ENCODE assay signal across 2 cellular contexts in the genomic region with DNA sequence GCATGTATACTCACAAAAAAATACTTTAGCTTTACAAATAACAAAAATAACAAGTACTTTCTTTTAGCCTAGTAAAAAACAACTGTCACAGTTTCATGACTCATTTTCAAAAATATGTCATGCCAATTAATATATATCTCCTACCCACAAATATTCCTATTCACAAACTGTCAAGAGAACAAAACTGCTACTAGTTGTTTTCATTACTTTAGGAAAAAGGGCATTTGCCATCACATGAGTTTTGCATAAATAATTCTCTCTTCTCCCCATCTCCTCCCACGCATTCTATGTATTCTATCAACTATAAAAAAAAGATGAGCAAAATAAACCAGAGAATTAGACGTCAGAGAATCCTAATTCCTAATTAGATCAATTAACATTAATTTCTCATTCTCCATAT.
A peak's percentile ranks its signal among the peaks of the same experiment; 100 is the strongest.
TF ChIP-seq lines count a peak whose summit lies in the region.

No MANE protein-coding gene starts in this region.

TF ChIP-seq in SK-N-SH, 30 proteins besides CTCF, POLR2A, EP300 and RAD21 (continued from another document):
- no peak for TF ChIP-seq RCOR1 (IDR thresholded peaks at IDR 0.05; ENCODE audit: low read length)
- TF ChIP-seq RXRA (IDR thresholded peaks at IDR 0.05; ENCODE audit: borderline replicate concordance, low read depth) = no peak
- TF ChIP-seq SMC3 (IDR thresholded peaks at IDR 0.05; ENCODE audit: low read depth, low read length) = no peak
- TF ChIP-seq FOSL2 (IDR thresholded peaks at IDR 0.05; ENCODE audit: borderline replicate concordance, low read depth) = peak; percentile 15; the same call in 1 of the 2 replicates
- TF ChIP-seq USF1 (IDR thresholded peaks at IDR 0.05; ENCODE audit: borderline replicate concordance, low read depth) = no peak
- TF ChIP-seq USF2 (IDR thresholded peaks at IDR 0.05; ENCODE audit: borderline replicate concordance, low read depth, low read length) = no peak
- TF ChIP-seq, protein P1, sequence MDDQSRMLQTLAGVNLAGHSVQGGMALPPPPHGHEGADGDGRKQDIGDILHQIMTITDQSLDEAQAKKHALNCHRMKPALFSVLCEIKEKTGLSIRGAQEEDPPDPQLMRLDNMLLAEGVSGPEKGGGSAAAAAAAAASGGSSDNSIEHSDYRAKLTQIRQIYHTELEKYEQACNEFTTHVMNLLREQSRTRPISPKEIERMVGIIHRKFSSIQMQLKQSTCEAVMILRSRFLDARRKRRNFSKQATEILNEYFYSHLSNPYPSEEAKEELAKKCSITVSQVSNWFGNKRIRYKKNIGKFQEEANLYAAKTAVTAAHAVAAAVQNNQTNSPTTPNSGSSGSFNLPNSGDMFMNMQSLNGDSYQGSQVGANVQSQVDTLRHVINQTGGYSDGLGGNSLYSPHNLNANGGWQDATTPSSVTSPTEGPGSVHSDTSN (IDR thresholded peaks at IDR 0.05) = no peak
- no peak for TF ChIP-seq FOXM1 (IDR thresholded peaks at IDR 0.05; ENCODE audit: low read depth)
- no peak for TF ChIP-seq MEF2A (IDR thresholded peaks at IDR 0.05; ENCODE audit: borderline replicate concordance, low read depth)
- no peak for TF ChIP-seq MAX (IDR thresholded peaks at IDR 0.05; ENCODE audit: low read depth)
- TF ChIP-seq JUND (IDR thresholded peaks at IDR 0.05) = peak; percentile 5; the same call in 1 of the 2 replicates

TF ChIP-seq in SK-N-SH treated with all-trans-retinoic acid at 6 μM for 48 hours, 23 proteins besides CTCF, POLR2A, EP300 and RAD21 (continued from another document):
- TF ChIP-seq ARNTL (CRISPR knock-in tag; IDR thresholded peaks at IDR 0.05; ENCODE audit: borderline replicate concordance, low read depth) (no peak), BACH2 (CRISPR knock-in tag; IDR thresholded peaks at IDR 0.05; ENCODE audit: borderline replicate concordance) (no peak), OSR1 (CRISPR knock-in tag; IDR thresholded peaks at IDR 0.05) (no peak), TOX (CRISPR knock-in tag; IDR thresholded peaks at IDR 0.05; ENCODE audit: borderline replicate concordance) (no peak), GLIS3 (CRISPR knock-in tag; IDR thresholded peaks at IDR 0.05) (no peak), ISL1 (CRISPR knock-in tag; IDR thresholded peaks at IDR 0.05) (no peak; the same call in 1 of the 2 replicates), TCF4 (CRISPR knock-in tag; IDR thresholded peaks at IDR 0.05; ENCODE audit: borderline replicate concordance) (no peak), RARB (CRISPR knock-in tag; IDR thresholded peaks at IDR 0.05) (no peak), PATZ1 (CRISPR knock-in tag; IDR thresholded peaks at IDR 0.05; ENCODE audit: borderline replicate concordance) (no peak)
- TF ChIP-seq, protein P2, sequence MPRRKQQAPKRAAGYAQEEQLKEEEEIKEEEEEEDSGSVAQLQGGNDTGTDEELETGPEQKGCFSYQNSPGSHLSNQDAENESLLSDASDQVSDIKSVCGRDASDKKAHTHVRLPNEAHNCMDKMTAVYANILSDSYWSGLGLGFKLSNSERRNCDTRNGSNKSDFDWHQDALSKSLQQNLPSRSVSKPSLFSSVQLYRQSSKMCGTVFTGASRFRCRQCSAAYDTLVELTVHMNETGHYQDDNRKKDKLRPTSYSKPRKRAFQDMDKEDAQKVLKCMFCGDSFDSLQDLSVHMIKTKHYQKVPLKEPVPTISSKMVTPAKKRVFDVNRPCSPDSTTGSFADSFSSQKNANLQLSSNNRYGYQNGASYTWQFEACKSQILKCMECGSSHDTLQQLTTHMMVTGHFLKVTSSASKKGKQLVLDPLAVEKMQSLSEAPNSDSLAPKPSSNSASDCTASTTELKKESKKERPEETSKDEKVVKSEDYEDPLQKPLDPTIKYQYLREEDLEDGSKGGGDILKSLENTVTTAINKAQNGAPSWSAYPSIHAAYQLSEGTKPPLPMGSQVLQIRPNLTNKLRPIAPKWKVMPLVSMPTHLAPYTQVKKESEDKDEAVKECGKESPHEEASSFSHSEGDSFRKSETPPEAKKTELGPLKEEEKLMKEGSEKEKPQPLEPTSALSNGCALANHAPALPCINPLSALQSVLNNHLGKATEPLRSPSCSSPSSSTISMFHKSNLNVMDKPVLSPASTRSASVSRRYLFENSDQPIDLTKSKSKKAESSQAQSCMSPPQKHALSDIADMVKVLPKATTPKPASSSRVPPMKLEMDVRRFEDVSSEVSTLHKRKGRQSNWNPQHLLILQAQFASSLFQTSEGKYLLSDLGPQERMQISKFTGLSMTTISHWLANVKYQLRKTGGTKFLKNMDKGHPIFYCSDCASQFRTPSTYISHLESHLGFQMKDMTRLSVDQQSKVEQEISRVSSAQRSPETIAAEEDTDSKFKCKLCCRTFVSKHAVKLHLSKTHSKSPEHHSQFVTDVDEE (CRISPR knock-in tag; IDR thresholded peaks at IDR 0.05) = no peak
- TF ChIP-seq, protein P3, sequence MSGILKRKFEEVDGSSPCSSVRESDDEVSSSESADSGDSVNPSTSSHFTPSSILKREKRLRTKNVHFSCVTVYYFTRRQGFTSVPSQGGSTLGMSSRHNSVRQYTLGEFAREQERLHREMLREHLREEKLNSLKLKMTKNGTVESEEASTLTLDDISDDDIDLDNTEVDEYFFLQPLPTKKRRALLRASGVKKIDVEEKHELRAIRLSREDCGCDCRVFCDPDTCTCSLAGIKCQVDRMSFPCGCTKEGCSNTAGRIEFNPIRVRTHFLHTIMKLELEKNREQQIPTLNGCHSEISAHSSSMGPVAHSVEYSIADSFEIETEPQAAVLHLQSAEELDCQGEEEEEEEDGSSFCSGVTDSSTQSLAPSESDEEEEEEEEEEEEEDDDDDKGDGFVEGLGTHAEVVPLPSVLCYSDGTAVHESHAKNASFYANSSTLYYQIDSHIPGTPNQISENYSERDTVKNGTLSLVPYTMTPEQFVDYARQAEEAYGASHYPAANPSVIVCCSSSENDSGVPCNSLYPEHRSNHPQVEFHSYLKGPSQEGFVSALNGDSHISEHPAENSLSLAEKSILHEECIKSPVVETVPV (CRISPR knock-in tag; IDR thresholded peaks at IDR 0.05) = no peak
- TF ChIP-seq, protein P4, sequence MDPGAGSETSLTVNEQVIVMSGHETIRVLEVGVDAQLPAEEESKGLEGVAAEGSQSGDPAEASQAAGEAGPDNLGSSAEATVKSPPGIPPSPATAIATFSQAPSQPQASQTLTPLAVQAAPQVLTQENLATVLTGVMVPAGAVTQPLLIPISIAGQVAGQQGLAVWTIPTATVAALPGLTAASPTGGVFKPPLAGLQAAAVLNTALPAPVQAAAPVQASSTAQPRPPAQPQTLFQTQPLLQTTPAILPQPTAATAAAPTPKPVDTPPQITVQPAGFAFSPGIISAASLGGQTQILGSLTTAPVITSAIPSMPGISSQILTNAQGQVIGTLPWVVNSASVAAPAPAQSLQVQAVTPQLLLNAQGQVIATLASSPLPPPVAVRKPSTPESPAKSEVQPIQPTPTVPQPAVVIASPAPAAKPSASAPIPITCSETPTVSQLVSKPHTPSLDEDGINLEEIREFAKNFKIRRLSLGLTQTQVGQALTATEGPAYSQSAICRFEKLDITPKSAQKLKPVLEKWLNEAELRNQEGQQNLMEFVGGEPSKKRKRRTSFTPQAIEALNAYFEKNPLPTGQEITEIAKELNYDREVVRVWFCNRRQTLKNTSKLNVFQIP (CRISPR knock-in tag; IDR thresholded peaks at IDR 0.05; ENCODE audit: borderline replicate concordance, low read depth) = no peak
TF ChIP-seq in SK-N-SH treated with all-trans-retinoic acid at 6 μM for 48 hours: peak in this region for 0.
